In genomic region chr10:74502963-74503608, GRCh38 we compare ENCODE assay signal across 1 cellular context.
TF ChIP-seq lines count a peak whose summit lies in the region.

No MANE protein-coding gene starts in this region.

TF ChIP-seq in HepG2, 621 proteins besides CTCF, POLR2A, EP300 and RAD21 (continued from another document):
- TF ChIP-seq CREM (IDR thresholded peaks at IDR 0.05) (no peak), CREM (CRISPR knock-in tag; IDR thresholded peaks at IDR 0.05) (no peak), KDM3A (CRISPR knock-in tag; IDR thresholded peaks at IDR 0.05; ENCODE audit: low read depth) (no peak), ZNF441 (CRISPR knock-in tag; IDR thresholded peaks at IDR 0.05; ENCODE audit: borderline replicate concordance) (no peak), ZBTB3 (CRISPR knock-in tag; IDR thresholded peaks at IDR 0.05; ENCODE audit: borderline replicate concordance, low read depth) (no peak), NFATC3 (CRISPR knock-in tag; IDR thresholded peaks at IDR 0.05) (no peak)
- TF ChIP-seq, protein P1, sequence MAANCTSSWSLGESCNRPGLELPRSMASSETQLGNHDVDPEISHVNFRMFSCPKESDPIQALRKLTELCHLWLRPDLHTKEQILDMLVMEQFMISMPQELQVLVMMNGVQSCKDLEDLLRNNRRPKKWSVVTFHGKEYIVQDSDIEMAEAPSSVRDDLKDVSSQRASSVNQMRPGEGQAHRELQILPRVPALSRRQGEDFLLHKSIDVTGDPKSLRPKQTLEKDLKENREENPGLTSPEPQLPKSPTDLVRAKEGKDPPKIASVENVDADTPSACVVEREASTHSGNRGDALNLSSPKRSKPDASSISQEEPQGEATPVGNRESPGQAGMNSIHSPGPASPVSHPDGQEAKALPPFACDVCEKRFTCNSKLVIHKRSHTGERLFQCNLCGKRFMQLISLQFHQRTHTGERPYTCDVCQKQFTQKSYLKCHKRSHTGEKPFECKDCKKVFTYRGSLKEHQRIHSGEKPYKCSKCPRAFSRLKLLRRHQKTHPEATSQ (CRISPR knock-in tag; IDR thresholded peaks at IDR 0.05; ENCODE audit: borderline replicate concordance), result no peak
